ENCODE assay signal across 8 cellular contexts in genomic region chr5:61162010-61162831, GRCh38. TPM values are rescaled to one million over a fixed set of nuclear protein-coding genes. Genes with fewer than 3 reads are reported as not detected.
DNase-seq lines count a peak whose midpoint lies in the region; ATAC-seq, FAIRE-seq and TF ChIP-seq lines count a peak whose summit lies in the region.

SMIM15 (minus strand) TSS chr5:61162468; CDS start chr5:61160171, 2,297 bp downstream.

- peak within 1 kb of the TSS; percentile 96 for H4K91ac ChIP-seq in H1 (replicated peaks; ENCODE audit: insufficient read length, low read length)
- H4K91ac ChIP-seq in mesenchymal stem cell (ENCODE audit: low read length): peak within 1 kb of the TSS; percentile 87

- DNase-seq in CD4-positive, alpha-beta memory T cell: peak; percentile 67 to 77 (median 72)
- DNase-seq in HL-60 (ENCODE audit: low read depth in 1 of 2, low spot score in 1 of 2) (peak; percentile 63 to 84), NOMO-1 treated with DMSO at 0.1 percent for 48 hours (lab: John Stamatoyannopoulos, UW; ENCODE audit: unreplicated experiment) (peak; percentile 84), H1 (ENCODE audit: low read depth in 1 of 2, low spot score in 2 of 2) (peak; percentile 64 to 83), mesenchymal stem cell (peak; percentile 92)
- peak; percentile 51 to 72 (median 60) for DNase-seq in activated CD8-positive, alpha-beta memory T cell treated with anti-CD3 and anti-CD28 coated beads for 48 hours (ENCODE audit: low read depth in 2 of 3, low spot score in 2 of 3)
- peak; percentile 70 for DNase-seq in stimulated activated CD8-positive, alpha-beta memory T cell treated with anti-CD3 and anti-CD28 coated beads, Interleukin-12 subunit alpha, Interleukin-12 subunit beta, amount 100 ng/mL, for 4 hours (ENCODE audit: low read depth)

- peaks cover 26% of the 10 kb centered on the region for H3K4me1 ChIP-seq in CD4-positive, alpha-beta memory T cell (ENCODE audit: insufficient read depth, low read length)
- peaks cover 0 to 3% (median 1%) of the 10 kb centered on the region in 4 experiments; a peak in 2 of 7 replicates for H3K4me1 ChIP-seq in H1 (replicated peaks in 1 of 4; ENCODE audit: control insufficient read depth in 3 of 4, insufficient read depth in 4 of 4, low read length in 3 of 4)
- H3K4me1 ChIP-seq in mesenchymal stem cell (ENCODE audit: control insufficient read depth, insufficient read depth, low read depth, low read length): peaks cover 4% of the 10 kb centered on the region

- H3K27ac Mint-ChIP-seq in CD4-positive, alpha-beta memory T cell: peak within 1 kb of the TSS; percentile 89 to 99 (median 96)

- H2AK5ac ChIP-seq in H1 (ENCODE audit: low read depth, low read length) (no peak within 1 kb of the TSS), mesenchymal stem cell (ENCODE audit: low read length, severe bottlenecking) (peak within 1 kb of the TSS; percentile 60)

- H2AFZ ChIP-seq in H1 (ENCODE audit: low read length): peak within 1 kb of the TSS; percentile 94
- peak within 1 kb of the TSS; percentile 75 for H2AFZ ChIP-seq in mesenchymal stem cell (ENCODE audit: low read depth, low read length)

- FAIRE-seq in H1 (lab: Jason Lieb, UNC): no peak

- H2BK5ac ChIP-seq in H1 (ENCODE audit: low read depth, low read length): peak within 1 kb of the TSS; percentile 93
- peak within 1 kb of the TSS; percentile 83 for H2BK5ac ChIP-seq in mesenchymal stem cell (ENCODE audit: low read depth, low read length, poor library complexity, severe bottlenecking)

- H3K23ac ChIP-seq in H1 (ENCODE audit: insufficient read length) (no peak within 1 kb of the TSS), mesenchymal stem cell (ENCODE audit: low read length in 2 of 2) (peak within 1 kb of the TSS in 1 of 2 experiments; percentile 94)

- H3K27me3 Mint-ChIP-seq in CD4-positive, alpha-beta memory T cell: no peaks in the 10 kb centered on the region

- ATAC-seq in GM19455 (IDR thresholded peaks at IDR 0.05; ENCODE audit: unreplicated experiment): peak; percentile 98

- H4K20me1 ChIP-seq in H1 (replicated peaks in 1 of 2; ENCODE audit: control insufficient read depth in 1 of 2, insufficient read depth in 2 of 2, low read length in 2 of 2): peaks cover 0 to 3% of the 10 kb centered on the region in 2 experiments

- peaks cover 0 to 5% (median 1%) of the 10 kb centered on the region in 8 donors for H3K9me3 Mint-ChIP-seq in CD4-positive, alpha-beta memory T cell

- H3K79me2 ChIP-seq in H1 (ENCODE audit: control insufficient read depth in 1 of 2, insufficient read depth in 2 of 2, low read length in 2 of 2): peaks cover 0 to 47% of the 10 kb centered on the region in 2 experiments; a peak in 2 of 4 replicates

- POLR2A ChIA-PET in CD4-positive, alpha-beta memory T cell (lab: Charles Lee; ENCODE audit: partially characterized antibody): interaction anchor here (1.2 to 3.7 kb wide), 2 partner anchors 10 to 169 kb away, joined by 3 to 21 read pairs; partner anchors contain the start of gene ZSWIM6
- POLR2A ChIA-PET in H1 (lab: Charles Lee; ENCODE audit: partially characterized antibody): interaction anchor here (1.0 to 2.0 kb wide), 5 partner anchors 12 to 197 kb away, joined by 3 to 8 read pairs (median 3); partner anchors contain the start of gene ZSWIM6

- H4K8ac ChIP-seq in H1 (ENCODE audit: extremely low read depth, insufficient read depth, low read length) (peak within 1 kb of the TSS; percentile 92), mesenchymal stem cell (ENCODE audit: low read length) (peak within 1 kb of the TSS; percentile 99)

- peak within 1 kb of the TSS; percentile 67 for H3K27ac ChIP-seq in CD4-positive, alpha-beta memory T cell (ENCODE audit: low read depth, low read length)
- H3K27ac ChIP-seq in HL-60 (replicated peaks): peak within 1 kb of the TSS; percentile 94
- H3K27ac ChIP-seq in H1 (ENCODE audit: low read depth, low read length): peak within 1 kb of the TSS; percentile 87
- H3K27ac ChIP-seq in mesenchymal stem cell (ENCODE audit: low read length, poor library complexity, severe bottlenecking): peak within 1 kb of the TSS; percentile 88

- CTCF ChIA-PET in CD4-positive, alpha-beta memory T cell (lab: Charles Lee; ENCODE audit: partially characterized antibody): no interaction called here
- CTCF ChIA-PET in H1 (lab: Charles Lee; ENCODE audit: partially characterized antibody): interaction anchor here (0.6 to 2.7 kb wide), 4 partner anchors 10 to 668 kb away, joined by 3 to 8 read pairs (median 3); no protein-coding TSS in a partner anchor

- peak within 1 kb of the TSS; percentile 94 for H3K56ac ChIP-seq in H1 (replicated peaks; ENCODE audit: insufficient read length, low read depth, low read length)

- peak within 1 kb of the TSS; percentile 92 to 100 (median 96) for H3K4me3 Mint-ChIP-seq in CD4-positive, alpha-beta memory T cell

- H3K79me1 ChIP-seq in H1 (ENCODE audit: low read depth, low read length) (no peaks in the 10 kb centered on the region; the same call in 1 of the 2 replicates), mesenchymal stem cell (replicated peaks; ENCODE audit: low read length, poor library complexity, severe bottlenecking) (peaks cover 6% of the 10 kb centered on the region)

- H2BK120ac ChIP-seq in H1 (replicated peaks; ENCODE audit: low read depth, low read length) (peak within 1 kb of the TSS; percentile 70), mesenchymal stem cell (ENCODE audit: low read depth, low read length) (peak within 1 kb of the TSS; percentile 90)

- 2% methylated on average over 47 of the region's 73 CpGs; no CpG with 5 or more reads in 1 of the 2 experiments for WGBS in H1 (ENCODE audit: extremely low coverage in 1 of 2, insufficient coverage in 1 of 2, insufficient read length in 1 of 2, insufficient replicate concordance in 2 of 2, low coverage in 1 of 2, low lambda C conversion rate in 2 of 2, missing lambda C conversion rate in 1 of 2), 2 experiments
- under 1% methylated on average over 64 of the region's 73 CpGs for WGBS in mesenchymal stem cell

- peak within 1 kb of the TSS; percentile 85 to 92 for H3K4me2 ChIP-seq in H1 (ENCODE audit: insufficient read depth in 1 of 2, low read depth in 2 of 2, low read length in 2 of 2)
- peak within 1 kb of the TSS; percentile 62 for H3K4me2 ChIP-seq in mesenchymal stem cell (ENCODE audit: low read length, poor library complexity, severe bottlenecking)

- H2BK12ac ChIP-seq in H1 (ENCODE audit: low read depth, low read length) (peak within 1 kb of the TSS; percentile 70), mesenchymal stem cell (ENCODE audit: low read length in 2 of 2) (peak within 1 kb of the TSS; percentile 6 to 32)

- peaks cover 29 to 46% (median 38%) of the 10 kb centered on the region in 4 donors for H3K4me1 Mint-ChIP-seq in CD4-positive, alpha-beta memory T cell

- no peaks in the 10 kb centered on the region for H3K27me3 ChIP-seq in CD4-positive, alpha-beta memory T cell (ENCODE audit: insufficient read depth, low read length)
- H3K27me3 ChIP-seq in HL-60 (ENCODE audit: insufficient read depth, poor library complexity, severe bottlenecking) (no peaks in the 10 kb centered on the region), H1 (replicated peaks in 1 of 4; ENCODE audit: control insufficient read depth in 3 of 4, extremely low read depth in 1 of 4, insufficient read depth in 3 of 4, low read length in 3 of 4) (no peaks in the 10 kb centered on the region), mesenchymal stem cell (ENCODE audit: control insufficient read depth in 1 of 2, insufficient read depth in 1 of 2, low read length in 2 of 2) (no peaks in the 10 kb centered on the region)

- TF ChIP-seq EP300 in H1 (IDR thresholded peaks at IDR 0.05; ENCODE audit: borderline replicate concordance in 1 of 2, low read depth in 2 of 2, low read length in 2 of 2): no peak

- H3K18ac ChIP-seq in H1 (ENCODE audit: extremely low read depth, low read length): peak within 1 kb of the TSS; percentile 93
- H3K18ac ChIP-seq in mesenchymal stem cell (ENCODE audit: low read depth in 1 of 2, low read length in 2 of 2): peak within 1 kb of the TSS; percentile 98 to 99

- H2BK15ac ChIP-seq in H1 (ENCODE audit: low read length) (no peak within 1 kb of the TSS), mesenchymal stem cell (ENCODE audit: low read depth, poor library complexity, severe bottlenecking) (peak within 1 kb of the TSS; percentile 83)

- H4K5ac ChIP-seq in H1 (ENCODE audit: insufficient read length, low read depth, low read length): peak within 1 kb of the TSS; percentile 95

- H3K36me3 ChIP-seq in CD4-positive, alpha-beta memory T cell (ENCODE audit: insufficient read depth, low read length): peaks cover 11% of the 10 kb centered on the region
- H3K36me3 ChIP-seq in H1 (ENCODE audit: control insufficient read depth in 2 of 4, insufficient read depth in 4 of 4, low read length in 3 of 4) (peaks cover 6 to 36% (median 16%) of the 10 kb centered on the region in 4 experiments; a peak in 7 of 8 replicates), mesenchymal stem cell (ENCODE audit: control insufficient read depth in 1 of 2, insufficient read depth in 2 of 2, low read depth in 1 of 2, low read length in 2 of 2) (peaks cover 0 to 34% of the 10 kb centered on the region in 2 experiments)

- TF ChIP-seq CTCF in HL-60 (IDR thresholded peaks at IDR 0.05; ENCODE audit: insufficient read depth, low read length) (no peak), H1 (IDR thresholded peaks at IDR 0.05; ENCODE audit: control extremely low read depth in 1 of 3, insufficient read depth in 1 of 3, low read depth in 1 of 3, low read length in 3 of 3) (no peak)

- peaks cover 38 to 49% of the 10 kb centered on the region in 2 donors for H3K36me3 Mint-ChIP-seq in CD4-positive, alpha-beta memory T cell

- peak within 1 kb of the TSS; percentile 54 for H3K4ac ChIP-seq in H1 (replicated peaks; ENCODE audit: insufficient read length, low read depth, low read length)
- H3K4ac ChIP-seq in mesenchymal stem cell (ENCODE audit: low read depth in 1 of 2, low read length in 2 of 2): peak within 1 kb of the TSS; percentile 93 to 99

- peak within 1 kb of the TSS; percentile 70 for H3K14ac ChIP-seq in H1 (ENCODE audit: insufficient read length)
- H3K14ac ChIP-seq in mesenchymal stem cell (ENCODE audit: low read length in 2 of 2): peak within 1 kb of the TSS in 1 of 2 experiments; percentile 96

- peaks cover 2% of the 10 kb centered on the region; the same call in 1 of the 2 replicates for H3K23me2 ChIP-seq in H1 (ENCODE audit: low read depth, low read length)

- TF ChIP-seq POLR2A in H1 (IDR thresholded peaks at IDR 0.05; ENCODE audit: control extremely low read depth in 1 of 2, low read depth in 2 of 2, low read length in 2 of 2): peak; percentile 42 to 90

- 0 out of 2 replicates have a peak within 1 kb of the TSS, but pooled peaks have one; percentile 29 for H2BK20ac ChIP-seq in H1 (ENCODE audit: low read length)

- H3K9ac ChIP-seq in H1 (replicated peaks in 1 of 4; ENCODE audit: extremely low read depth in 1 of 4, low read depth in 3 of 4, low read length in 3 of 4) (peak within 1 kb of the TSS; percentile 83 to 92 (median 90)), mesenchymal stem cell (ENCODE audit: low read length) (peak within 1 kb of the TSS; percentile 98)

- intact Hi-C loops in CD4-positive, alpha-beta memory T cell (cut with micrococcal nuclease): loop anchor here (1.0 to 5.0 kb wide), 4 partner anchors 170 to 495 kb away; partner anchors contain the start of genes ERCC8, NDUFAF2 and ZSWIM6

- H3K9me3 ChIP-seq in CD4-positive, alpha-beta memory T cell (ENCODE audit: control insufficient read depth in 1 of 2, low read length in 2 of 2): no peaks in the 10 kb centered on the region
- H3K9me3 ChIP-seq in H1 (ENCODE audit: insufficient read depth in 2 of 2, low read depth in 1 of 2, low read length in 1 of 2) (peaks cover 6% of the 10 kb centered on the region in 2 experiments), mesenchymal stem cell (ENCODE audit: control insufficient read depth, low read length) (no peaks in the 10 kb centered on the region)

- peak within 1 kb of the TSS; percentile 88 for H3K4me3 ChIP-seq in CD4-positive, alpha-beta memory T cell (ENCODE audit: low read length in 2 of 2)
- H3K4me3 ChIP-seq in HL-60 (replicated peaks; ENCODE audit: insufficient read depth, low read length): peak within 1 kb of the TSS; percentile 49
- H3K4me3 ChIP-seq in H1 (ENCODE audit: extremely low read depth in 1 of 4, insufficient read depth in 2 of 4, low read depth in 3 of 4, low read length in 4 of 4): peak within 1 kb of the TSS; percentile 89 to 98 (median 95)
- peak within 1 kb of the TSS; percentile 95 to 98 for H3K4me3 ChIP-seq in mesenchymal stem cell (ENCODE audit: insufficient read depth in 1 of 2, low read depth in 1 of 2, low read length in 2 of 2)

- no peak for TF ChIP-seq RAD21 in H1 (IDR thresholded peaks at IDR 0.05 in 1 of 2, conservative IDR thresholded peaks at IDR 0.05 in 1 of 2; ENCODE audit: low read depth in 2 of 2, low read length in 2 of 2)

RNA-seq across cellular contexts. Expression of gene SMIM15, which starts in this region (rescaled TPM):
- 10 to 100 TPM; 33.1 to 37.7 TPM for total RNA-seq in CD4-positive, alpha-beta memory T cell
- polyA plus RNA-seq in CD4-positive, alpha-beta memory T cell: 10 to 100 TPM; 32.8 to 41.0 TPM
- 51.8 and 53.1 TPM in 2 replicates for total RNA-seq in H1 (2021; fragmentation: NEBNext Ultra II Directional; extraction: Animal tissue kit (Norgen Biotek cat#: 25700))
- 15.5 and 17.6 TPM in 2 replicates for polyA plus RNA-seq in H1 (2011; rRNA removed)
- 24.2 TPM for polyA plus RNA-seq in H1 (2011; cell fraction: cytosol; rRNA removed)
- polyA plus RNA-seq in H1 (2011; cell fraction: nucleus; rRNA removed): 14.5 TPM
- 35.7 to 44.3 TPM (median 41.0 TPM) in 4 replicates for polyA plus RNA-seq in H1 (2012, experiment 1 of 2)
- 2.3 TPM for polyA plus RNA-seq in H1 (2012, experiment 2 of 2)
- polyA plus RNA-seq in H1 (2013, experiment 1 of 2): 36.3 TPM
- 40.3 TPM for polyA plus RNA-seq in H1 (2013, experiment 2 of 2)
- polyA minus RNA-seq in H1 (2011; rRNA and poly(A)+ RNA removed): 27.4 and 34.2 TPM in 2 replicates
- 20.8 TPM for polyA minus RNA-seq in H1 (2011; cell fraction: cytosol; rRNA and poly(A)+ RNA removed)
- polyA minus RNA-seq in H1 (2011; cell fraction: nucleus; rRNA and poly(A)+ RNA removed): 18.6 TPM
- polyA plus RNA-seq in mesenchymal stem cell (2013, experiment 1 of 2): 65.4 TPM
- polyA plus RNA-seq in mesenchymal stem cell (2013, experiment 2 of 2): 68.3 TPM

Comparison
In these comparisons a context has a peak if more than half of its experiments do, and no peak if none do; other contexts are left out.
1. Peak in every context shown above with its lines: DNase-seq, ATAC-seq, H3K4me3 ChIP-seq and H3K27ac ChIP-seq.